Comparison of ENCODE assay signal across 1 cellular context in genomic region chr2:189762551-189763298, GRCh38.
TF ChIP-seq lines count a peak whose summit lies in the region.

A gene with protein sequence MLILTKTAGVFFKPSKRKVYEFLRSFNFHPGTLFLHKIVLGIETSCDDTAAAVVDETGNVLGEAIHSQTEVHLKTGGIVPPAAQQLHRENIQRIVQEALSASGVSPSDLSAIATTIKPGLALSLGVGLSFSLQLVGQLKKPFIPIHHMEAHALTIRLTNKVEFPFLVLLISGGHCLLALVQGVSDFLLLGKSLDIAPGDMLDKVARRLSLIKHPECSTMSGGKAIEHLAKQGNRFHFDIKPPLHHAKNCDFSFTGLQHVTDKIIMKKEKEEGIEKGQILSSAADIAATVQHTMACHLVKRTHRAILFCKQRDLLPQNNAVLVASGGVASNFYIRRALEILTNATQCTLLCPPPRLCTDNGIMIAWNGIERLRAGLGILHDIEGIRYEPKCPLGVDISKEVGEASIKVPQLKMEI (minus strand): TSS chr2:189762792. CDS start chr2:189761640, 1,152 bp downstream.

TF ChIP-seq in HCT116, 20 proteins besides CTCF, POLR2A, EP300 and RAD21 (continued from another document):
- TF ChIP-seq, protein P1, sequence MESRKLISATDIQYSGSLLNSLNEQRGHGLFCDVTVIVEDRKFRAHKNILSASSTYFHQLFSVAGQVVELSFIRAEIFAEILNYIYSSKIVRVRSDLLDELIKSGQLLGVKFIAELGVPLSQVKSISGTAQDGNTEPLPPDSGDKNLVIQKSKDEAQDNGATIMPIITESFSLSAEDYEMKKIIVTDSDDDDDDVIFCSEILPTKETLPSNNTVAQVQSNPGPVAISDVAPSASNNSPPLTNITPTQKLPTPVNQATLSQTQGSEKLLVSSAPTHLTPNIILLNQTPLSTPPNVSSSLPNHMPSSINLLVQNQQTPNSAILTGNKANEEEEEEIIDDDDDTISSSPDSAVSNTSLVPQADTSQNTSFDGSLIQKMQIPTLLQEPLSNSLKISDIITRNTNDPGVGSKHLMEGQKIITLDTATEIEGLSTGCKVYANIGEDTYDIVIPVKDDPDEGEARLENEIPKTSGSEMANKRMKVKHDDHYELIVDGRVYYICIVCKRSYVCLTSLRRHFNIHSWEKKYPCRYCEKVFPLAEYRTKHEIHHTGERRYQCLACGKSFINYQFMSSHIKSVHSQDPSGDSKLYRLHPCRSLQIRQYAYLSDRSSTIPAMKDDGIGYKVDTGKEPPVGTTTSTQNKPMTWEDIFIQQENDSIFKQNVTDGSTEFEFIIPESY (IDR thresholded peaks at IDR 0.05; ENCODE audit: extremely low read depth, insufficient replicate concordance, low read length): no peak
- TF ChIP-seq YY1 (IDR thresholded peaks at IDR 0.05; ENCODE audit: extremely low read depth, insufficient replicate concordance, low read depth, low read length) (peak; percentile 61), CEBPB (IDR thresholded peaks at IDR 0.05; ENCODE audit: low read depth) (no peak; the same call in 1 of the 2 replicates), TCF7L2 (IDR thresholded peaks at IDR 0.05; ENCODE audit: borderline replicate concordance, extremely low read depth, insufficient read depth, insufficient read length) (peak; percentile 56), SP1 (IDR thresholded peaks at IDR 0.05; ENCODE audit: low read depth) (peak; percentile 34), EGR1 (IDR thresholded peaks at IDR 0.05; ENCODE audit: low read depth) (no peak), FOSL1 (IDR thresholded peaks at IDR 0.05; ENCODE audit: low read depth) (no peak), JUND (IDR thresholded peaks at IDR 0.05) (0 out of 2 replicates have a peak, but pooled peaks have one; percentile 13), ZFX (IDR thresholded peaks at IDR 0.05) (peak; percentile 27; the same call in 1 of the 2 replicates), SIN3A (IDR thresholded peaks at IDR 0.05; ENCODE audit: low read depth) (no peak; the same call in 1 of the 2 replicates)
- TF ChIP-seq, protein P2, sequence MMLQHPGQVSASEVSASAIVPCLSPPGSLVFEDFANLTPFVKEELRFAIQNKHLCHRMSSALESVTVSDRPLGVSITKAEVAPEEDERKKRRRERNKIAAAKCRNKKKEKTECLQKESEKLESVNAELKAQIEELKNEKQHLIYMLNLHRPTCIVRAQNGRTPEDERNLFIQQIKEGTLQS (IDR thresholded peaks at IDR 0.05): no peak
- TF ChIP-seq, protein P3, sequence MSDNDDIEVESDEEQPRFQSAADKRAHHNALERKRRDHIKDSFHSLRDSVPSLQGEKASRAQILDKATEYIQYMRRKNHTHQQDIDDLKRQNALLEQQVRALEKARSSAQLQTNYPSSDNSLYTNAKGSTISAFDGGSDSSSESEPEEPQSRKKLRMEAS (IDR thresholded peaks at IDR 0.05): peak; percentile 91
